ENCODE assay signal across 1 cellular context in the genomic region with DNA sequence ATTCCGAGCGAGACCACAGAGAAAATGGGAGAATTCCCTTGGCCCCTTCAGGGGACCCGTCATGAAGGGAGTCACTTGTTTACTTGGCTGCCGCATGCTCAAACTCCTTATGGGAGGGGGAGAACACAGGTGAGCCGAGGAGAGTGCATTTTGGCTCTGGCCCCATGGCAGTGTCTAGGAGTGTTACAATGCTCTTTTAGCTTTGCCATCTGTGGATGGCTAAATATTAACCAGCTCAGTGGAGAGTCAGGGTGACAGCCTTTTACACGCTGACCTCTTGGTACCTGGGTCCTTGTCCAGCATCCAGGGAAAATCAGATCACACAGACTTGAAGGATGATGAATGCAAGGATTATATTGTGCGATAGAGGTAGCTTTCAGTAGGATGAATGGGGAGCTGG.
TF ChIP-seq lines count a peak whose summit lies in the region.

No MANE protein-coding gene starts in this region.

TF ChIP-seq in GM23338, 12 proteins besides CTCF, POLR2A, EP300 and RAD21:
- TF ChIP-seq, protein P1, sequence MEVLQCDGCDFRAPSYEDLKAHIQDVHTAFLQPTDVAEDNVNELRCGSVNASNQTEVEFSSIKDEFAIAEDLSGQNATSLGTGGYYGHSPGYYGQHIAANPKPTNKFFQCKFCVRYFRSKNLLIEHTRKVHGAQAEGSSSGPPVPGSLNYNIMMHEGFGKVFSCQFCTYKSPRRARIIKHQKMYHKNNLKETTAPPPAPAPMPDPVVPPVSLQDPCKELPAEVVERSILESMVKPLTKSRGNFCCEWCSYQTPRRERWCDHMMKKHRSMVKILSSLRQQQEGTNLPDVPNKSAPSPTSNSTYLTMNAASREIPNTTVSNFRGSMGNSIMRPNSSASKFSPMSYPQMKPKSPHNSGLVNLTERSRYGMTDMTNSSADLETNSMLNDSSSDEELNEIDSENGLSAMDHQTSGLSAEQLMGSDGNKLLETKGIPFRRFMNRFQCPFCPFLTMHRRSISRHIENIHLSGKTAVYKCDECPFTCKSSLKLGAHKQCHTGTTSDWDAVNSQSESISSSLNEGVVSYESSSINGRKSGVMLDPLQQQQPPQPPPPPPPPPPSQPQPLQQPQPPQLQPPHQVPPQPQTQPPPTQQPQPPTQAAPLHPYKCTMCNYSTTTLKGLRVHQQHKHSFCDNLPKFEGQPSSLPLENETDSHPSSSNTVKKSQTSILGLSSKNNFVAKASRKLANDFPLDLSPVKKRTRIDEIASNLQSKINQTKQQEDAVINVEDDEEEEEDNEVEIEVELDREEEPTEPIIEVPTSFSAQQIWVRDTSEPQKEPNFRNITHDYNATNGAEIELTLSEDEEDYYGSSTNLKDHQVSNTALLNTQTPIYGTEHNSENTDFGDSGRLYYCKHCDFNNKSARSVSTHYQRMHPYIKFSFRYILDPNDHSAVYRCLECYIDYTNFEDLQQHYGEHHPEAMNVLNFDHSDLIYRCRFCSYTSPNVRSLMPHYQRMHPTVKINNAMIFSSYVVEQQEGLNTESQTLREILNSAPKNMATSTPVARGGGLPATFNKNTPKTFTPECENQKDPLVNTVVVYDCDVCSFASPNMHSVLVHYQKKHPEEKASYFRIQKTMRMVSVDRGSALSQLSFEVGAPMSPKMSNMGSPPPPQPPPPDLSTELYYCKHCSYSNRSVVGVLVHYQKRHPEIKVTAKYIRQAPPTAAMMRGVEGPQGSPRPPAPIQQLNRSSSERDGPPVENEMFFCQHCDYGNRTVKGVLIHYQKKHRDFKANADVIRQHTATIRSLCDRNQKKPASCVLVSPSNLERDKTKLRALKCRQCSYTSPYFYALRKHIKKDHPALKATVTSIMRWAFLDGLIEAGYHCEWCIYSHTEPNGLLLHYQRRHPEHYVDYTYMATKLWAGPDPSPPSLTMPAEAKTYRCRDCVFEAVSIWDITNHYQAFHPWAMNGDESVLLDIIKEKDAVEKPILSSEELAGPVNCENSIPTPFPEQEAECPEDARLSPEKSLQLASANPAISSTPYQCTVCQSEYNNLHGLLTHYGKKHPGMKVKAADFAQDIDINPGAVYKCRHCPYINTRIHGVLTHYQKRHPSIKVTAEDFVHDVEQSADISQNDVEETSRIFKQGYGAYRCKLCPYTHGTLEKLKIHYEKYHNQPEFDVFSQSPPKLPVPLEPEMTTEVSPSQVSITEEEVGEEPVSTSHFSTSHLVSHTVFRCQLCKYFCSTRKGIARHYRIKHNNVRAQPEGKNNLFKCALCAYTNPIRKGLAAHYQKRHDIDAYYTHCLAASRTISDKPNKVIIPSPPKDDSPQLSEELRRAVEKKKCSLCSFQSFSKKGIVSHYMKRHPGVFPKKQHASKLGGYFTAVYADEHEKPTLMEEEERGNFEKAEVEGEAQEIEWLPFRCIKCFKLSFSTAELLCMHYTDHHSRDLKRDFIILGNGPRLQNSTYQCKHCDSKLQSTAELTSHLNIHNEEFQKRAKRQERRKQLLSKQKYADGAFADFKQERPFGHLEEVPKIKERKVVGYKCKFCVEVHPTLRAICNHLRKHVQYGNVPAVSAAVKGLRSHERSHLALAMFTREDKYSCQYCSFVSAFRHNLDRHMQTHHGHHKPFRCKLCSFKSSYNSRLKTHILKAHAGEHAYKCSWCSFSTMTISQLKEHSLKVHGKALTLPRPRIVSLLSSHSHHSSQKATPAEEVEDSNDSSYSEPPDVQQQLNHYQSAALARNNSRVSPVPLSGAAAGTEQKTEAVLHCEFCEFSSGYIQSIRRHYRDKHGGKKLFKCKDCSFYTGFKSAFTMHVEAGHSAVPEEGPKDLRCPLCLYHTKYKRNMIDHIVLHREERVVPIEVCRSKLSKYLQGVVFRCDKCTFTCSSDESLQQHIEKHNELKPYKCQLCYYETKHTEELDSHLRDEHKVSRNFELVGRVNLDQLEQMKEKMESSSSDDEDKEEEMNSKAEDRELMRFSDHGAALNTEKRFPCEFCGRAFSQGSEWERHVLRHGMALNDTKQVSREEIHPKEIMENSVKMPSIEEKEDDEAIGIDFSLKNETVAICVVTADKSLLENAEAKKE (CRISPR knock-in tag; IDR thresholded peaks at IDR 0.05), result no peak
- TF ChIP-seq POLR2AphosphoS5 (IDR thresholded peaks at IDR 0.05; ENCODE audit: low read depth) (no peak), STAT1 (IDR thresholded peaks at IDR 0.05; ENCODE audit: unreplicated experiment) (no peak), NANOG (IDR thresholded peaks at IDR 0.05; ENCODE audit: borderline replicate concordance) (no peak), ZNF331 (CRISPR knock-in tag; IDR thresholded peaks at IDR 0.05; ENCODE audit: low read depth) (no peak), EZH2 (IDR thresholded peaks at IDR 0.05; ENCODE audit: low read depth, unreplicated experiment) (no peak), ZNF114 (CRISPR knock-in tag; IDR thresholded peaks at IDR 0.05) (no peak), EZH2phosphoT487 (IDR thresholded peaks at IDR 0.05; ENCODE audit: unreplicated experiment) (no peak), CREB1 (CRISPR knock-in tag; IDR thresholded peaks at IDR 0.05; ENCODE audit: low read depth) (no peak), JUNB (IDR thresholded peaks at IDR 0.05; ENCODE audit: unreplicated experiment) (no peak)
- TF ChIP-seq, protein P2, sequence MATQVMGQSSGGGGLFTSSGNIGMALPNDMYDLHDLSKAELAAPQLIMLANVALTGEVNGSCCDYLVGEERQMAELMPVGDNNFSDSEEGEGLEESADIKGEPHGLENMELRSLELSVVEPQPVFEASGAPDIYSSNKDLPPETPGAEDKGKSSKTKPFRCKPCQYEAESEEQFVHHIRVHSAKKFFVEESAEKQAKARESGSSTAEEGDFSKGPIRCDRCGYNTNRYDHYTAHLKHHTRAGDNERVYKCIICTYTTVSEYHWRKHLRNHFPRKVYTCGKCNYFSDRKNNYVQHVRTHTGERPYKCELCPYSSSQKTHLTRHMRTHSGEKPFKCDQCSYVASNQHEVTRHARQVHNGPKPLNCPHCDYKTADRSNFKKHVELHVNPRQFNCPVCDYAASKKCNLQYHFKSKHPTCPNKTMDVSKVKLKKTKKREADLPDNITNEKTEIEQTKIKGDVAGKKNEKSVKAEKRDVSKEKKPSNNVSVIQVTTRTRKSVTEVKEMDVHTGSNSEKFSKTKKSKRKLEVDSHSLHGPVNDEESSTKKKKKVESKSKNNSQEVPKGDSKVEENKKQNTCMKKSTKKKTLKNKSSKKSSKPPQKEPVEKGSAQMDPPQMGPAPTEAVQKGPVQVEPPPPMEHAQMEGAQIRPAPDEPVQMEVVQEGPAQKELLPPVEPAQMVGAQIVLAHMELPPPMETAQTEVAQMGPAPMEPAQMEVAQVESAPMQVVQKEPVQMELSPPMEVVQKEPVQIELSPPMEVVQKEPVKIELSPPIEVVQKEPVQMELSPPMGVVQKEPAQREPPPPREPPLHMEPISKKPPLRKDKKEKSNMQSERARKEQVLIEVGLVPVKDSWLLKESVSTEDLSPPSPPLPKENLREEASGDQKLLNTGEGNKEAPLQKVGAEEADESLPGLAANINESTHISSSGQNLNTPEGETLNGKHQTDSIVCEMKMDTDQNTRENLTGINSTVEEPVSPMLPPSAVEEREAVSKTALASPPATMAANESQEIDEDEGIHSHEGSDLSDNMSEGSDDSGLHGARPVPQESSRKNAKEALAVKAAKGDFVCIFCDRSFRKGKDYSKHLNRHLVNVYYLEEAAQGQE (IDR thresholded peaks at IDR 0.05; ENCODE audit: unreplicated experiment), result no peak
- TF ChIP-seq, protein P3, sequence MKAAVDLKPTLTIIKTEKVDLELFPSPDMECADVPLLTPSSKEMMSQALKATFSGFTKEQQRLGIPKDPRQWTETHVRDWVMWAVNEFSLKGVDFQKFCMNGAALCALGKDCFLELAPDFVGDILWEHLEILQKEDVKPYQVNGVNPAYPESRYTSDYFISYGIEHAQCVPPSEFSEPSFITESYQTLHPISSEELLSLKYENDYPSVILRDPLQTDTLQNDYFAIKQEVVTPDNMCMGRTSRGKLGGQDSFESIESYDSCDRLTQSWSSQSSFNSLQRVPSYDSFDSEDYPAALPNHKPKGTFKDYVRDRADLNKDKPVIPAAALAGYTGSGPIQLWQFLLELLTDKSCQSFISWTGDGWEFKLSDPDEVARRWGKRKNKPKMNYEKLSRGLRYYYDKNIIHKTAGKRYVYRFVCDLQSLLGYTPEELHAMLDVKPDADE (IDR thresholded peaks at IDR 0.05), result no peak
